In genomic region chr10:52566471-52567246, GRCh38 we compare ENCODE assay signal across 10 cellular contexts.
DNase-seq lines count a peak whose midpoint lies in the region; ATAC-seq and TF ChIP-seq lines count a peak whose summit lies in the region.
"Had no signal": no experiment of that assay in that cellular context is flagged by ENCODE, and none has a peak within 500 bp of the region (broad histone marks: within the 10 kb centered on the region; RNA-seq: fewer than 3 reads in every experiment).

No MANE protein-coding gene starts in this region.

- H3K18ac ChIP-seq in IMR-90 (ENCODE audit: low read depth, low read length): no peak overlapping the region

- TF ChIP-seq POLR2A in IMR-90 (IDR thresholded peaks at IDR 0.05; ENCODE audit: low read depth, low read length): no peak

- WGBS in IMR-90 (ENCODE audit: extremely low coverage in 2 of 2, insufficient read length in 1 of 2), 2 experiments: no CpG with 5 or more reads among the region's 4 CpGs

- no peaks in the 10 kb centered on the region for H3K9me1 ChIP-seq in IMR-90 (ENCODE audit: insufficient read depth, low read length)

- DNase-seq in Daoy (ENCODE audit: low read depth) (peak; percentile 25), IMR-90 (peak; percentile 69), astrocyte of the hippocampus (ENCODE audit: low read depth, low spot score) (peak; percentile 64), medulla oblongata (ENCODE audit: extremely low spot score) (peak; percentile 8), T1000 (lab: John Stamatoyannopoulos, UW) (no peak), GF-D8 (lab: John Stamatoyannopoulos, UW) (no peak), immature natural killer cell (no peak)
- DNase-seq: tibial artery had no signal

- BruUV-seq in IMR-90 (replicated peaks; lab: Mats Ljungman, UMichigan): no TSS peak

- in situ Hi-C loops in IMR-90 (cut with MboI; ENCODE audit: low sequenced_read_pairs): loop anchor here (5.0 kb wide), 2 partner anchors 74 to 254 kb away; partner anchors contain the start of gene DKK1

- H2BK120ac ChIP-seq in IMR-90 (ENCODE audit: low read depth, low read length): no peak overlapping the region

- no peaks in the 10 kb centered on the region for H3K36me3 Mint-ChIP-seq in immature natural killer cell

- H3K4me3 ChIP-seq in IMR-90 (ENCODE audit: insufficient read depth, low read depth, low read length): no peak overlapping the region; the same call in 1 of the 2 replicates
- H3K4me3 ChIP-seq: lung, tibial artery had no signal

- H3K27me3 Mint-ChIP-seq in immature natural killer cell (ENCODE audit: low read depth in 3 of 3): peaks cover 0 to 2% (median 0%) of the 10 kb centered on the region in 3 donors

- dilution Hi-C loops in IMR-90 (cut with HindIII; ENCODE audit: low sequenced_read_pairs, unreplicated experiment): no loop called here

- H3K23ac ChIP-seq in IMR-90 (ENCODE audit: low read depth, low read length): peak overlapping the region; percentile 23; the same call in 1 of the 2 replicates

- no peaks in the 10 kb centered on the region for H3K27me3 ChIP-seq in IMR-90 (ENCODE audit: control insufficient read depth, insufficient read depth, low read length)
- H3K27me3 ChIP-seq: tibial artery had no signal

- no peak overlapping the region for H2AK5ac ChIP-seq in IMR-90 (ENCODE audit: low read depth, low read length)

- POLR2A ChIA-PET in IMR-90 (lab: Charles Lee; ENCODE audit: unreplicated experiment): interaction anchor here (0.6 kb wide), 1 partner anchor 252 kb away, joined by 4 read pairs; no protein-coding TSS in a partner anchor

- TF ChIP-seq CTCF in IMR-90 (conservative IDR thresholded peaks at IDR 0.05; ENCODE audit: low read depth, low read length): peak; percentile 89

- no peaks in the 10 kb centered on the region for H3K4me1 Mint-ChIP-seq in immature natural killer cell

- H4K91ac ChIP-seq in IMR-90 (ENCODE audit: insufficient read depth, low read depth, low read length): no peak overlapping the region

- no peaks in the 10 kb centered on the region for H3K9me3 ChIP-seq in IMR-90 (ENCODE audit: control insufficient read depth, insufficient read depth, low read length)
- H3K9me3 ChIP-seq: tibial artery had no signal

- peak; percentile 84 for TF ChIP-seq RAD21 in IMR-90 (IDR thresholded peaks at IDR 0.05; ENCODE audit: low read length)

- no peak overlapping the region for H3K56ac ChIP-seq in IMR-90 (ENCODE audit: extremely low read depth, insufficient read depth, low read length)

- no peaks in the 10 kb centered on the region for H3K36me3 ChIP-seq in IMR-90 (ENCODE audit: control insufficient read depth, insufficient read depth, low read length)
- H3K36me3 ChIP-seq: tibial artery had no signal

- CTCF ChIA-PET in IMR-90 (lab: Yijun Ruan, JAX): interaction anchor here (0.5 to 3.4 kb wide), 13 partner anchors 10 to 1463 kb away, joined by 3 to 25 read pairs (median 4); partner anchors contain the start of gene DKK1

- no peak overlapping the region for H3K27ac ChIP-seq in IMR-90 (ENCODE audit: insufficient read depth, low read length)
- H3K27ac ChIP-seq: tibial artery had no signal

- peaks cover 3% of the 10 kb centered on the region for H3K4me1 ChIP-seq in IMR-90 (ENCODE audit: control insufficient read depth, insufficient read depth, low read length)
- H3K4me1 ChIP-seq: tibial artery had no signal

- H3K4me3 Mint-ChIP-seq in immature natural killer cell: no peak overlapping the region

- H4K8ac ChIP-seq in IMR-90 (ENCODE audit: low read depth in 2 of 2, low read length in 2 of 2): no peak overlapping the region

- peak overlapping the region; percentile 50; the same call in 1 of the 2 replicates for H3K9ac ChIP-seq in IMR-90 (ENCODE audit: low read depth, low read length)

- no peak overlapping the region for H2BK15ac ChIP-seq in IMR-90 (ENCODE audit: low read depth, low read length)

- no peak overlapping the region for H3K14ac ChIP-seq in IMR-90 (replicated peaks; ENCODE audit: low read depth, low read length)

- H4K5ac ChIP-seq in IMR-90 (ENCODE audit: low read depth, low read length): no peak overlapping the region

- H2BK5ac ChIP-seq in IMR-90 (ENCODE audit: low read depth, low read length, poor library complexity, severe bottlenecking): peak overlapping the region; percentile 4

- peaks cover 0 to 16% (median 1%) of the 10 kb centered on the region in 6 donors for H3K9me3 Mint-ChIP-seq in immature natural killer cell

- H3K79me1 ChIP-seq in IMR-90 (ENCODE audit: low read depth in 1 of 2, low read length in 2 of 2): no peaks in the 10 kb centered on the region

- ATAC-seq in IMR-90 (ENCODE audit: low read depth) (peak; percentile 78), GM19328 (IDR thresholded peaks at IDR 0.05; ENCODE audit: unreplicated experiment) (no peak)

- H4K20me1 ChIP-seq in IMR-90 (ENCODE audit: insufficient read depth, low read length): no peaks in the 10 kb centered on the region

- H3K4ac ChIP-seq in IMR-90 (ENCODE audit: low read depth, low read length): no peak overlapping the region

- H2AK9ac ChIP-seq in IMR-90 (replicated peaks; ENCODE audit: low read depth, low read length, poor library complexity): no peak overlapping the region

- H3K27ac Mint-ChIP-seq in immature natural killer cell: no peak overlapping the region

- H2BK20ac ChIP-seq in IMR-90 (ENCODE audit: low read depth, low read length): no peak overlapping the region

- peak overlapping the region; percentile 89 for H3K4me2 ChIP-seq in IMR-90 (ENCODE audit: low read depth, low read length)

- intact Hi-C loops in IMR-90 (cut with micrococcal nuclease): loop anchor here (1.0 kb wide), 3 partner anchors 77 to 258 kb away; partner anchors contain the start of gene DKK1

- H2AFZ ChIP-seq in IMR-90 (replicated peaks; ENCODE audit: low read length, poor library complexity): no peak overlapping the region

TF ChIP-seq in IMR-90, 13 proteins besides CTCF, POLR2A, EP300 and RAD21:
- TF ChIP-seq MAZ (IDR thresholded peaks at IDR 0.05; ENCODE audit: borderline replicate concordance, low read depth, low read length): 0 out of 2 replicates have a peak, but pooled peaks have one; percentile 17
- TF ChIP-seq SMC3 (IDR thresholded peaks at IDR 0.05; ENCODE audit: low read depth, low read length): peak; percentile 87
- no peak for TF ChIP-seq FOS (IDR thresholded peaks at IDR 0.05; ENCODE audit: low read depth, low read length)
- no peak for TF ChIP-seq BHLHE40 (IDR thresholded peaks at IDR 0.05; ENCODE audit: low read depth, low read length)
TF ChIP-seq in IMR-90: peak in this region for 2.

Comparison
In these comparisons a context has a peak if more than half of its experiments do, and no peak if none do; other contexts are left out.
1. DNase-seq: peak in Daoy (single experiment), IMR-90 (single experiment), astrocyte of the hippocampus (single experiment) and medulla oblongata (single experiment); none in T1000 (single experiment), GF-D8 (single experiment) and immature natural killer cell (0 of 3).